ENCODE assay signal across 20 cellular contexts in the genomic region with DNA sequence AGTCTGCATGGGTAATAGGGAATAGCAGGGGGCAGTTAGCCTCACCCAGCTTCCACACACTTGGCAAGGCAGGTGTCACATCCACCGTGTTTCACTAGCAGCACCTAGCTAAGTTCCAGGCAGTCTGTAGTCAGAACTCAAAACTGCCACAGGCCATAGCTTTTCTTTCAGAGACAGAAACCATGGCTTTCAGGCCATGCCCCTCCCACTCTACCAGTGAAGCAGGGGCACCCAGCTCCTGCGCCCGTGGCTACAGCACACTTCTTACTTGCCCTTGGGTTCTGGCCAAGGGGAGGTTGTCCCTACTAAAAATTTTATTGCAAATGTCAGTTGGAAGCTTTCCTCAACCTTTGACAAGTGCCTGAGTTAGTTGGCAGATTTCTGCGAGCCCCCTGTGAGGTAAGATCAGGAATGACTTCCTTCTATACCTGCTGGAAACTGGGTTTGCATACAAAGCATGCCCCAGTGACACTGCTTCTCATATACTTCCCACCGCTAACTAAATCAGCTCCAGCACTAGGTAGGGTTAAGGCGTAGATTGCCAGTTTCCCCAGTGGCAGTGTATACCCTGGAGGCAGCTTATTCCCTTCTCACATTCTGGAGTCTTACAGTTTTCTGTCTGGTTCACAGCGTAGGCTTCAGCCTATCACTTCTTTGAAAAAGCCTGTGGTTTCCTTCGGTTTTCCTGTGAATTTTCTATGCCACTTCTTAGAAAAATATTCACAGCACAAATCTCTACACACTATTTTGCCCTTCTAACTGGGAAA.
DNase-seq lines count a peak whose midpoint lies in the region; ATAC-seq and TF ChIP-seq lines count a peak whose summit lies in the region.
"Had no signal": no experiment of that assay in that cellular context is flagged by ENCODE, and none has a peak within 500 bp of the region (broad histone marks: within the 10 kb centered on the region; RNA-seq: fewer than 3 reads in every experiment).

No MANE protein-coding gene starts in this region.

- no peak overlapping the region for H3K23ac ChIP-seq in mesendoderm (ENCODE audit: low read length)

- H4K5ac ChIP-seq in mesendoderm (ENCODE audit: low read length) = no peak overlapping the region

- no peak overlapping the region for H2AK5ac ChIP-seq in mesendoderm (ENCODE audit: low read length)

- no peak overlapping the region for H3K27ac ChIP-seq in mesendoderm (ENCODE audit: low read depth, low read length)
- no peak overlapping the region for H3K27ac ChIP-seq in aorta (ENCODE audit: low read depth in 1 of 2, low read length in 2 of 2)
- H3K27ac ChIP-seq in MM.1S (ENCODE audit: low read length) = no peak overlapping the region
- H3K27ac ChIP-seq: 22Rv1, SJSA1 had no signal

- no peaks in the 10 kb centered on the region for H3K79me1 ChIP-seq in mesendoderm (ENCODE audit: low read length)

- H3K79me2 ChIP-seq in mesendoderm (ENCODE audit: control insufficient read depth, insufficient read depth, low read length) = no peaks in the 10 kb centered on the region
- no peaks in the 10 kb centered on the region for H3K79me2 ChIP-seq in MM.1S (ENCODE audit: low read length)

- H3K9me2 ChIP-seq in MM.1S (replicated peaks; ENCODE audit: insufficient read depth, low read length) = no peaks in the 10 kb centered on the region

- H3K4ac ChIP-seq in mesendoderm (ENCODE audit: low read depth, low read length) = no peak overlapping the region

- POLR2A ChIA-PET in WTC11 (lab: Charles Lee) = no interaction called here
- POLR2A ChIA-PET in T-cell (lab: Charles Lee) = no interaction called here

- H3K18ac ChIP-seq in mesendoderm (ENCODE audit: low read length) = no peak overlapping the region

- peak; percentile 32 for DNase-seq in NCI-H345 (lab: John Stamatoyannopoulos, UW)
- no peak for DNase-seq in NCI-H345 treated with DMSO at 0.1 percent for 48 hours (lab: John Stamatoyannopoulos, UW; ENCODE audit: unreplicated experiment)
- DNase-seq in WTC11 (ENCODE audit: low spot score) = no peak
- peak; percentile 51 for DNase-seq in mesendoderm
- no peak for DNase-seq in aorta
- DNase-seq in MM.1S = no peak
- DNase-seq in T-cell = no peak
- no peak for DNase-seq in NCI-H2196 (lab: John Stamatoyannopoulos, UW; ENCODE audit: unreplicated experiment)
- DNase-seq: AML-193, DMS79 treated with DMSO at 0.1 percent for 48 hours, HCEC 1CT, Karpas-422, NCI-H1105, NCI-H2081, NCI-H524 had no signal

- H3K27me3 Mint-ChIP-seq in WTC11 (ENCODE audit: low read depth) (no peaks in the 10 kb centered on the region), T-cell (no peaks in the 10 kb centered on the region)
- H3K27me3 Mint-ChIP-seq: IgD-negative memory B cell had no signal

- TF ChIP-seq CTCF in WTC11 (IDR thresholded peaks at IDR 0.05) = no peak
- no peak for TF ChIP-seq CTCF in MM.1S (IDR thresholded peaks at IDR 0.05; ENCODE audit: low read length)

- peak; percentile 32; the same call in 1 of the 2 replicates for ATAC-seq in WTC11
- peak; percentile 22 for ATAC-seq in aorta (ENCODE audit: low FRiP score)
- ATAC-seq in T-cell (replicated peaks in 1 of 4) = no peak
- ATAC-seq: Panc1 had no signal

- CTCF ChIA-PET in WTC11 (lab: Charles Lee) (no interaction called here), T-cell (lab: Charles Lee) (no interaction called here)

- intact Hi-C loops in aorta (cut with DNase I) = no loop called here

- no peak overlapping the region for H2BK5ac ChIP-seq in mesendoderm (ENCODE audit: low read length)

- H3K4me3 Mint-ChIP-seq in WTC11 (no peak overlapping the region), T-cell (no peak overlapping the region)
- H3K4me3 Mint-ChIP-seq: CD14-positive monocyte, IgD-negative memory B cell had no signal

- H3K4me3 ChIP-seq in mesendoderm (ENCODE audit: low read length) (no peak overlapping the region), aorta (ENCODE audit: low read length in 2 of 2) (no peak overlapping the region), MM.1S (ENCODE audit: low read length) (no peak overlapping the region)
- H3K4me3 ChIP-seq: SJSA1 had no signal

- no peaks in the 10 kb centered on the region for H3K36me3 ChIP-seq in mesendoderm (ENCODE audit: control insufficient read depth, insufficient read depth, low read length)
- H3K36me3 ChIP-seq in aorta (ENCODE audit: control insufficient read depth in 1 of 2, insufficient read depth in 2 of 2, low read length in 1 of 2) = no peaks in the 10 kb centered on the region
- H3K36me3 ChIP-seq in MM.1S (replicated peaks; ENCODE audit: insufficient read depth, low read length) = no peaks in the 10 kb centered on the region
- H3K36me3 ChIP-seq: SJSA1 had no signal

- WGBS in mesendoderm (ENCODE audit: extremely low coverage, insufficient coverage, low lambda C conversion rate) = no CpG with 5 or more reads among the region's 8 CpGs
- 37 to 43% methylated on average over 8 of the region's 8 CpGs for WGBS in aorta, 2 donors

- H3K4me1 Mint-ChIP-seq in WTC11 (no peaks in the 10 kb centered on the region), T-cell (no peaks in the 10 kb centered on the region)
- H3K4me1 Mint-ChIP-seq: CD14-positive monocyte, IgD-negative memory B cell had no signal

- no peak overlapping the region for H2AFZ ChIP-seq in MM.1S (ENCODE audit: low read length)

- H3K4me1 ChIP-seq in mesendoderm (ENCODE audit: control insufficient read depth, low read depth, low read length) = no peaks in the 10 kb centered on the region
- no peaks in the 10 kb centered on the region for H3K4me1 ChIP-seq in aorta (ENCODE audit: control insufficient read depth in 1 of 2, insufficient read depth in 2 of 2, low read length in 2 of 2)
- no peaks in the 10 kb centered on the region for H3K4me1 ChIP-seq in MM.1S (ENCODE audit: low read length)
- H3K4me1 ChIP-seq: SJSA1 had no signal

- H3K4me2 ChIP-seq in mesendoderm (ENCODE audit: low read length) (no peak overlapping the region), MM.1S (ENCODE audit: low read depth, low read length) (no peak overlapping the region)

- no peak overlapping the region for H3K9ac ChIP-seq in mesendoderm (ENCODE audit: low read length)
- no peak overlapping the region for H3K9ac ChIP-seq in MM.1S (ENCODE audit: low read length)

- peaks cover 14% of the 10 kb centered on the region for H3K36me3 Mint-ChIP-seq in WTC11
- no peaks in the 10 kb centered on the region for H3K36me3 Mint-ChIP-seq in T-cell
- H3K36me3 Mint-ChIP-seq: CD14-positive monocyte, IgD-negative memory B cell had no signal

- no peaks in the 10 kb centered on the region for H3F3A ChIP-seq in MM.1S (ENCODE audit: insufficient read depth, low read length)

- H3K9me3 Mint-ChIP-seq in WTC11 = peaks cover 15% of the 10 kb centered on the region
- H3K9me3 Mint-ChIP-seq in T-cell = peaks cover 4 to 17% (median 10%) of the 10 kb centered on the region in 3 donors

- H4K8ac ChIP-seq in mesendoderm (ENCODE audit: low read depth, low read length) = no peak overlapping the region

- no peaks in the 10 kb centered on the region for H3K27me3 ChIP-seq in mesendoderm (ENCODE audit: insufficient read depth, low read length, poor library complexity)
- H3K27me3 ChIP-seq in aorta (ENCODE audit: control insufficient read depth in 1 of 2, insufficient read depth in 2 of 2, low read length in 1 of 2) = no peaks in the 10 kb centered on the region
- no peaks in the 10 kb centered on the region for H3K27me3 ChIP-seq in MM.1S (replicated peaks; ENCODE audit: insufficient read depth, low read length)
- H3K27me3 ChIP-seq: SJSA1 had no signal

- no peak overlapping the region for H2BK15ac ChIP-seq in mesendoderm (replicated peaks; ENCODE audit: low read depth)

- H4K20me1 ChIP-seq in MM.1S (ENCODE audit: insufficient read depth, low read length) = no peaks in the 10 kb centered on the region

- no peak overlapping the region for H2BK120ac ChIP-seq in mesendoderm (ENCODE audit: low read depth, low read length)

- H3K56ac ChIP-seq in mesendoderm (ENCODE audit: low read length) = no peak overlapping the region

- H3K27ac Mint-ChIP-seq in WTC11 (no peak overlapping the region), T-cell (no peak overlapping the region)
- H3K27ac Mint-ChIP-seq: IgD-negative memory B cell had no signal

- peaks cover 3% of the 10 kb centered on the region for H3K9me3 ChIP-seq in aorta (ENCODE audit: control insufficient read depth, low read length)
- no peaks in the 10 kb centered on the region for H3K9me3 ChIP-seq in MM.1S (replicated peaks; ENCODE audit: insufficient read depth, low read length)
- H3K9me3 ChIP-seq: SJSA1 had no signal

TF ChIP-seq in WTC11, 78 proteins besides CTCF, POLR2A, EP300 and RAD21 (continues in another document):
- no peak for TF ChIP-seq ZNF423 (CRISPR knock-in tag; IDR thresholded peaks at IDR 0.05)
- no peak for TF ChIP-seq ZNF219 (CRISPR knock-in tag; IDR thresholded peaks at IDR 0.05; ENCODE audit: borderline replicate concordance)
- TF ChIP-seq, protein P1, sequence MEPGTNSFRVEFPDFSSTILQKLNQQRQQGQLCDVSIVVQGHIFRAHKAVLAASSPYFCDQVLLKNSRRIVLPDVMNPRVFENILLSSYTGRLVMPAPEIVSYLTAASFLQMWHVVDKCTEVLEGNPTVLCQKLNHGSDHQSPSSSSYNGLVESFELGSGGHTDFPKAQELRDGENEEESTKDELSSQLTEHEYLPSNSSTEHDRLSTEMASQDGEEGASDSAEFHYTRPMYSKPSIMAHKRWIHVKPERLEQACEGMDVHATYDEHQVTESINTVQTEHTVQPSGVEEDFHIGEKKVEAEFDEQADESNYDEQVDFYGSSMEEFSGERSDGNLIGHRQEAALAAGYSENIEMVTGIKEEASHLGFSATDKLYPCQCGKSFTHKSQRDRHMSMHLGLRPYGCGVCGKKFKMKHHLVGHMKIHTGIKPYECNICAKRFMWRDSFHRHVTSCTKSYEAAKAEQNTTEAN (CRISPR knock-in tag; IDR thresholded peaks at IDR 0.05) = no peak
- TF ChIP-seq FOXJ3 (CRISPR knock-in tag; IDR thresholded peaks at IDR 0.05; ENCODE audit: borderline replicate concordance) = no peak
- TF ChIP-seq ZNF232 (CRISPR knock-in tag; IDR thresholded peaks at IDR 0.05) = no peak
- no peak for TF ChIP-seq GTF2I (CRISPR knock-in tag; conservative IDR thresholded peaks at IDR 0.05)
- TF ChIP-seq NR2C2 (CRISPR knock-in tag; IDR thresholded peaks at IDR 0.05) = no peak
- no peak for TF ChIP-seq SMAD3 (CRISPR knock-in tag; IDR thresholded peaks at IDR 0.05; ENCODE audit: borderline replicate concordance)
- TF ChIP-seq ZNF396 (CRISPR knock-in tag; IDR thresholded peaks at IDR 0.05; ENCODE audit: borderline replicate concordance) = no peak
- TF ChIP-seq, protein P2, sequence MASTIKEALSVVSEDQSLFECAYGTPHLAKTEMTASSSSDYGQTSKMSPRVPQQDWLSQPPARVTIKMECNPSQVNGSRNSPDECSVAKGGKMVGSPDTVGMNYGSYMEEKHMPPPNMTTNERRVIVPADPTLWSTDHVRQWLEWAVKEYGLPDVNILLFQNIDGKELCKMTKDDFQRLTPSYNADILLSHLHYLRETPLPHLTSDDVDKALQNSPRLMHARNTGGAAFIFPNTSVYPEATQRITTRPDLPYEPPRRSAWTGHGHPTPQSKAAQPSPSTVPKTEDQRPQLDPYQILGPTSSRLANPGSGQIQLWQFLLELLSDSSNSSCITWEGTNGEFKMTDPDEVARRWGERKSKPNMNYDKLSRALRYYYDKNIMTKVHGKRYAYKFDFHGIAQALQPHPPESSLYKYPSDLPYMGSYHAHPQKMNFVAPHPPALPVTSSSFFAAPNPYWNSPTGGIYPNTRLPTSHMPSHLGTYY (CRISPR knock-in tag; IDR thresholded peaks at IDR 0.05) = no peak
- TF ChIP-seq ZNF138 (CRISPR knock-in tag; conservative IDR thresholded peaks at IDR 0.05) = no peak

Comparison
In these comparisons a context has a peak if more than half of its experiments do, and no peak if none do; other contexts are left out.
1. DNase-seq: peak in NCI-H345 (single experiment) and mesendoderm (single experiment); none in NCI-H345 treated with DMSO at 0.1 percent for 48 hours (single experiment), WTC11 (single experiment), aorta (0 of 2), MM.1S (single experiment), T-cell (0 of 34) and NCI-H2196 (single experiment).
2. ATAC-seq: peak in WTC11 (single experiment) and aorta (single experiment); none in T-cell (0 of 4).